ENCODE assay signal across 8 cellular contexts in genomic region chr3:56494679-56495322, GRCh38. TPM values are rescaled to one million over a fixed set of nuclear protein-coding genes. Genes with fewer than 3 reads are reported as not detected.
DNase-seq lines count a peak whose midpoint lies in the region; ATAC-seq lines count a peak whose summit lies in the region.

No MANE protein-coding gene starts in this region.

- H3K18ac ChIP-seq in mesendoderm (ENCODE audit: low read length) = no peak overlapping the region

- H3K9ac ChIP-seq in mesendoderm (ENCODE audit: low read length) = no peak overlapping the region

- H3K4me2 ChIP-seq in mesendoderm (ENCODE audit: low read length) = no peak overlapping the region

- no peaks in the 10 kb centered on the region for H3K27me3 Mint-ChIP-seq in activated CD4-positive, alpha-beta memory T cell treated with anti-CD3 and anti-CD28 coated beads, Interleukin-2, amount 10 ng/mL, durations not matched to agents 7 days and 5 days

- no peak overlapping the region for H2BK120ac ChIP-seq in mesendoderm (ENCODE audit: low read depth, low read length)

- H3K56ac ChIP-seq in mesendoderm (ENCODE audit: low read length) = no peak overlapping the region

- H3K36me3 ChIP-seq in effector memory CD4-positive, alpha-beta T cell (ENCODE audit: control insufficient read depth, insufficient read depth, low read length) = no peaks in the 10 kb centered on the region
- H3K36me3 ChIP-seq in mesendoderm (ENCODE audit: control insufficient read depth, insufficient read depth, low read length) = no peaks in the 10 kb centered on the region

- H3K4me3 Mint-ChIP-seq in activated CD4-positive, alpha-beta memory T cell treated with anti-CD3 and anti-CD28 coated beads, Interleukin-2, amount 10 ng/mL, durations not matched to agents 7 days and 5 days = no peak overlapping the region

- no peak overlapping the region for H3K27ac Mint-ChIP-seq in activated CD4-positive, alpha-beta memory T cell treated with anti-CD3 and anti-CD28 coated beads, Interleukin-2, amount 10 ng/mL, durations not matched to agents 7 days and 5 days

- no peaks in the 10 kb centered on the region for H3K36me3 Mint-ChIP-seq in activated CD4-positive, alpha-beta memory T cell treated with anti-CD3 and anti-CD28 coated beads, Interleukin-2, amount 10 ng/mL, durations not matched to agents 7 days and 5 days (ENCODE audit: low read depth)

- CTCF ChIA-PET in activated CD4-positive, alpha-beta memory T cell treated with anti-CD3 and anti-CD28 coated beads, Interleukin-2, amount 10 ng/mL, durations not matched to agents 7 days and 5 days (lab: Charles Lee) = interaction anchor here (0.6 to 1.5 kb wide), 9 partner anchors 9 to 179 kb away, joined by 3 to 4 read pairs (median 3); no protein-coding TSS in a partner anchor

- H3K27ac ChIP-seq in effector memory CD4-positive, alpha-beta T cell (ENCODE audit: insufficient read depth, low read length, poor library complexity, severe bottlenecking) = no peak overlapping the region
- H3K27ac ChIP-seq in mesendoderm (ENCODE audit: low read depth, low read length) = no peak overlapping the region

- H2BK15ac ChIP-seq in mesendoderm (replicated peaks; ENCODE audit: low read depth) = no peak overlapping the region

- WGBS in mesendoderm (ENCODE audit: extremely low coverage, insufficient coverage, low lambda C conversion rate) = no CpG with 5 or more reads among the region's 5 CpGs

- POLR2A ChIA-PET in activated CD4-positive, alpha-beta memory T cell treated with anti-CD3 and anti-CD28 coated beads, Interleukin-2, amount 10 ng/mL, durations not matched to agents 7 days and 5 days (lab: Charles Lee) = no interaction called here

- H4K8ac ChIP-seq in mesendoderm (ENCODE audit: low read depth, low read length) = no peak overlapping the region

- H3K79me1 ChIP-seq in mesendoderm (ENCODE audit: low read length) = no peaks in the 10 kb centered on the region

- no peak overlapping the region for H2AK5ac ChIP-seq in mesendoderm (ENCODE audit: low read length)

- no peaks in the 10 kb centered on the region for H3K79me2 ChIP-seq in mesendoderm (ENCODE audit: control insufficient read depth, insufficient read depth, low read length)

- no peaks in the 10 kb centered on the region for H3K9me3 Mint-ChIP-seq in activated CD4-positive, alpha-beta memory T cell treated with anti-CD3 and anti-CD28 coated beads, Interleukin-2, amount 10 ng/mL, durations not matched to agents 7 days and 5 days

- peak; percentile 95 for DNase-seq in COLO829 (ENCODE audit: low spot score)
- DNase-seq in NCI-H82 treated with DMSO at 0.1 percent for 48 hours (lab: John Stamatoyannopoulos, UW; ENCODE audit: unreplicated experiment) = peak; percentile 51
- peak; percentile 78 for DNase-seq in activated CD4-positive, alpha-beta memory T cell treated with anti-CD3 and anti-CD28 coated beads, Interleukin-2, amount 10 ng/mL, durations not matched to agents 7 days and 5 days
- peak; percentile 31 to 57 (median 32) for DNase-seq in effector memory CD4-positive, alpha-beta T cell
- peak; percentile 92 for DNase-seq in mesendoderm
- peak; percentile 17 to 39 for DNase-seq in stimulated activated CD8-positive, alpha-beta memory T cell treated with anti-CD3 and anti-CD28 coated beads, Interleukin-4, amount 100 ng/mL, for 1 hour (ENCODE audit: low read depth in 2 of 2, low spot score in 1 of 2)

- H3K27me3 ChIP-seq in effector memory CD4-positive, alpha-beta T cell (replicated peaks; ENCODE audit: control insufficient read depth, insufficient read depth, low read length, poor library complexity, severe bottlenecking) = no peaks in the 10 kb centered on the region
- no peaks in the 10 kb centered on the region for H3K27me3 ChIP-seq in mesendoderm (ENCODE audit: insufficient read depth, low read length, poor library complexity)

- H4K5ac ChIP-seq in mesendoderm (ENCODE audit: low read length) = no peak overlapping the region

- no peak overlapping the region for H3K4me3 ChIP-seq in effector memory CD4-positive, alpha-beta T cell (ENCODE audit: insufficient read depth, low read depth, low read length, poor library complexity, severe bottlenecking)
- H3K4me3 ChIP-seq in mesendoderm (ENCODE audit: low read length) = no peak overlapping the region

- ATAC-seq in GM19452 (IDR thresholded peaks at IDR 0.05; ENCODE audit: unreplicated experiment) (peak; percentile 99), HG03521 (IDR thresholded peaks at IDR 0.05; ENCODE audit: unreplicated experiment) (peak; percentile 92)

- H3K4me1 Mint-ChIP-seq in activated CD4-positive, alpha-beta memory T cell treated with anti-CD3 and anti-CD28 coated beads, Interleukin-2, amount 10 ng/mL, durations not matched to agents 7 days and 5 days = no peaks in the 10 kb centered on the region

- no peaks in the 10 kb centered on the region for H3K4me1 ChIP-seq in effector memory CD4-positive, alpha-beta T cell (ENCODE audit: control insufficient read depth, insufficient read depth, low read length, poor library complexity, severe bottlenecking)
- no peaks in the 10 kb centered on the region for H3K4me1 ChIP-seq in mesendoderm (ENCODE audit: control insufficient read depth, low read depth, low read length)

- no peak overlapping the region for H3K23ac ChIP-seq in mesendoderm (ENCODE audit: low read length)

- H3K9me3 ChIP-seq in effector memory CD4-positive, alpha-beta T cell (ENCODE audit: control insufficient read depth, low read length) = no peaks in the 10 kb centered on the region

- no peak overlapping the region for H3K4ac ChIP-seq in mesendoderm (ENCODE audit: low read depth, low read length)

- no peak overlapping the region for H2BK5ac ChIP-seq in mesendoderm (ENCODE audit: low read length)

RNA-seq across cellular contexts. Expression of gene ERC2, which starts 26.5 kb away (rescaled TPM):
- not detected for total RNA-seq in activated CD4-positive, alpha-beta memory T cell treated with anti-CD3 and anti-CD28 coated beads, Interleukin-2, amount 10 ng/mL, durations not matched to agents 7 days and 5 days
- polyA plus RNA-seq in mesendoderm (2013, experiment 1 of 2) = 8.7 TPM
- 8.2 TPM for polyA plus RNA-seq in mesendoderm (2013, experiment 2 of 2)

Comparison
In these comparisons a context has a peak if more than half of its experiments do, and no peak if none do; other contexts are left out.
1. DNase-seq: peak in every context shown above with its lines; median percentile 95 in COLO829; 92 in mesendoderm; 78 in activated CD4-positive, alpha-beta memory T cell treated with anti-CD3 and anti-CD28 coated beads, Interleukin-2, amount 10 ng/mL, durations not matched to agents 7 days and 5 days; 51 in NCI-H82 treated with DMSO at 0.1 percent for 48 hours; 32 in effector memory CD4-positive, alpha-beta T cell; 28 in stimulated activated CD8-positive, alpha-beta memory T cell treated with anti-CD3 and anti-CD28 coated beads, Interleukin-4, amount 100 ng/mL, for 1 hour.